2 cellular contexts compared by ENCODE assay signal in the genomic region with DNA sequence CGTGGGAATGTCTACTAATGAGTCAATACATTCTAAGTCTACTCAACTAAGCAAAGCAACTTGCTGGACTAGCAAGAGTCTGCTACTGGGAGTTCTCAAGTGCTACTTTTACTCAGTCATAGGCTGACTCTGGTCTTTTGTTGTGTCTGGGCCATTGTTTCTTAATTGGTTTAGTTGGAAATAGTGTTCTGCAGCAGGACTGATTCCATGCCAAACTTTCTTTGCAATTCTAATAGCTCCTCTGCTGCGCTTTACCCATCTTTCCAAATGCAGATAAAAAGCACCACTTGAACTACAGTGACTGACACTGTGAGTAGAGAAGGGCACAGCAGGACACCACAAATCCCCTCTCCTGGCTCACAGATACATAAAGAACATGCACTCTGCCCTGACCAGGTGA.
TF ChIP-seq lines count a peak whose summit lies in the region.

No MANE protein-coding gene starts in this region.

TF ChIP-seq in SK-N-SH treated with all-trans-retinoic acid at 6 μM for 48 hours, 23 proteins besides CTCF, POLR2A, EP300 and RAD21 (continued from another document):
- TF ChIP-seq, protein P1, sequence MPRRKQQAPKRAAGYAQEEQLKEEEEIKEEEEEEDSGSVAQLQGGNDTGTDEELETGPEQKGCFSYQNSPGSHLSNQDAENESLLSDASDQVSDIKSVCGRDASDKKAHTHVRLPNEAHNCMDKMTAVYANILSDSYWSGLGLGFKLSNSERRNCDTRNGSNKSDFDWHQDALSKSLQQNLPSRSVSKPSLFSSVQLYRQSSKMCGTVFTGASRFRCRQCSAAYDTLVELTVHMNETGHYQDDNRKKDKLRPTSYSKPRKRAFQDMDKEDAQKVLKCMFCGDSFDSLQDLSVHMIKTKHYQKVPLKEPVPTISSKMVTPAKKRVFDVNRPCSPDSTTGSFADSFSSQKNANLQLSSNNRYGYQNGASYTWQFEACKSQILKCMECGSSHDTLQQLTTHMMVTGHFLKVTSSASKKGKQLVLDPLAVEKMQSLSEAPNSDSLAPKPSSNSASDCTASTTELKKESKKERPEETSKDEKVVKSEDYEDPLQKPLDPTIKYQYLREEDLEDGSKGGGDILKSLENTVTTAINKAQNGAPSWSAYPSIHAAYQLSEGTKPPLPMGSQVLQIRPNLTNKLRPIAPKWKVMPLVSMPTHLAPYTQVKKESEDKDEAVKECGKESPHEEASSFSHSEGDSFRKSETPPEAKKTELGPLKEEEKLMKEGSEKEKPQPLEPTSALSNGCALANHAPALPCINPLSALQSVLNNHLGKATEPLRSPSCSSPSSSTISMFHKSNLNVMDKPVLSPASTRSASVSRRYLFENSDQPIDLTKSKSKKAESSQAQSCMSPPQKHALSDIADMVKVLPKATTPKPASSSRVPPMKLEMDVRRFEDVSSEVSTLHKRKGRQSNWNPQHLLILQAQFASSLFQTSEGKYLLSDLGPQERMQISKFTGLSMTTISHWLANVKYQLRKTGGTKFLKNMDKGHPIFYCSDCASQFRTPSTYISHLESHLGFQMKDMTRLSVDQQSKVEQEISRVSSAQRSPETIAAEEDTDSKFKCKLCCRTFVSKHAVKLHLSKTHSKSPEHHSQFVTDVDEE (CRISPR knock-in tag; IDR thresholded peaks at IDR 0.05): 0 out of 2 replicates have a peak, but pooled peaks have one; percentile 18
TF ChIP-seq in SK-N-SH treated with all-trans-retinoic acid at 6 μM for 48 hours: peak in this region for 3.

TF ChIP-seq in HepG2, 621 proteins besides CTCF, POLR2A, EP300 and RAD21 (continued from another document):
- TF ChIP-seq, protein P2, sequence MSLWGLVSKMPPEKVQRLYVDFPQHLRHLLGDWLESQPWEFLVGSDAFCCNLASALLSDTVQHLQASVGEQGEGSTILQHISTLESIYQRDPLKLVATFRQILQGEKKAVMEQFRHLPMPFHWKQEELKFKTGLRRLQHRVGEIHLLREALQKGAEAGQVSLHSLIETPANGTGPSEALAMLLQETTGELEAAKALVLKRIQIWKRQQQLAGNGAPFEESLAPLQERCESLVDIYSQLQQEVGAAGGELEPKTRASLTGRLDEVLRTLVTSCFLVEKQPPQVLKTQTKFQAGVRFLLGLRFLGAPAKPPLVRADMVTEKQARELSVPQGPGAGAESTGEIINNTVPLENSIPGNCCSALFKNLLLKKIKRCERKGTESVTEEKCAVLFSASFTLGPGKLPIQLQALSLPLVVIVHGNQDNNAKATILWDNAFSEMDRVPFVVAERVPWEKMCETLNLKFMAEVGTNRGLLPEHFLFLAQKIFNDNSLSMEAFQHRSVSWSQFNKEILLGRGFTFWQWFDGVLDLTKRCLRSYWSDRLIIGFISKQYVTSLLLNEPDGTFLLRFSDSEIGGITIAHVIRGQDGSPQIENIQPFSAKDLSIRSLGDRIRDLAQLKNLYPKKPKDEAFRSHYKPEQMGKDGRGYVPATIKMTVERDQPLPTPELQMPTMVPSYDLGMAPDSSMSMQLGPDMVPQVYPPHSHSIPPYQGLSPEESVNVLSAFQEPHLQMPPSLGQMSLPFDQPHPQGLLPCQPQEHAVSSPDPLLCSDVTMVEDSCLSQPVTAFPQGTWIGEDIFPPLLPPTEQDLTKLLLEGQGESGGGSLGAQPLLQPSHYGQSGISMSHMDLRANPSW (CRISPR knock-in tag; IDR thresholded peaks at IDR 0.05; ENCODE audit: borderline replicate concordance): no peak
- TF ChIP-seq, protein P3, sequence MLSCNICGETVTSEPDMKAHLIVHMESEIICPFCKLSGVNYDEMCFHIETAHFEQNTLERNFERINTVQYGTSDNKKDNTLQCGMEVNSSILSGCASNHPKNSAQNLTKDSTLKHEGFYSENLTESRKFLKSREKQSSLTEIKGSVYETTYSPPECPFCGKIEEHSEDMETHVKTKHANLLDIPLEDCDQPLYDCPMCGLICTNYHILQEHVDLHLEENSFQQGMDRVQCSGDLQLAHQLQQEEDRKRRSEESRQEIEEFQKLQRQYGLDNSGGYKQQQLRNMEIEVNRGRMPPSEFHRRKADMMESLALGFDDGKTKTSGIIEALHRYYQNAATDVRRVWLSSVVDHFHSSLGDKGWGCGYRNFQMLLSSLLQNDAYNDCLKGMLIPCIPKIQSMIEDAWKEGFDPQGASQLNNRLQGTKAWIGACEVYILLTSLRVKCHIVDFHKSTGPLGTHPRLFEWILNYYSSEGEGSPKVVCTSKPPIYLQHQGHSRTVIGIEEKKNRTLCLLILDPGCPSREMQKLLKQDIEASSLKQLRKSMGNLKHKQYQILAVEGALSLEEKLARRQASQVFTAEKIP (CRISPR knock-in tag; IDR thresholded peaks at IDR 0.05; ENCODE audit: borderline replicate concordance): no peak
- TF ChIP-seq ZNF317 (CRISPR knock-in tag; IDR thresholded peaks at IDR 0.05): no peak
- TF ChIP-seq REXO4 (CRISPR knock-in tag; IDR thresholded peaks at IDR 0.05; ENCODE audit: borderline replicate concordance): no peak
- TF ChIP-seq, protein P4, sequence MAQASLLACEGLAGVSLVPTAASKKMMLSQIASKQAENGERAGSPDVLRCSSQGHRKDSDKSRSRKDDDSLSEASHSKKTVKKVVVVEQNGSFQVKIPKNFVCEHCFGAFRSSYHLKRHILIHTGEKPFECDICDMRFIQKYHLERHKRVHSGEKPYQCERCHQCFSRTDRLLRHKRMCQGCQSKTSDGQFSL (CRISPR knock-in tag; IDR thresholded peaks at IDR 0.05): no peak
- TF ChIP-seq SP2 (CRISPR knock-in tag; IDR thresholded peaks at IDR 0.05): no peak
- TF ChIP-seq MAFK (conservative IDR thresholded peaks at IDR 0.05 in 1 of 2, IDR thresholded peaks at IDR 0.05 in 1 of 2; ENCODE audit: low read length in 2 of 2): no peak
- TF ChIP-seq FOXC1 (CRISPR knock-in tag; IDR thresholded peaks at IDR 0.05; ENCODE audit: borderline replicate concordance): no peak
- no peak for TF ChIP-seq TAF15 (IDR thresholded peaks at IDR 0.05; ENCODE audit: low read depth, low read length, poor library complexity, severe bottlenecking)
- TF ChIP-seq, protein P5, sequence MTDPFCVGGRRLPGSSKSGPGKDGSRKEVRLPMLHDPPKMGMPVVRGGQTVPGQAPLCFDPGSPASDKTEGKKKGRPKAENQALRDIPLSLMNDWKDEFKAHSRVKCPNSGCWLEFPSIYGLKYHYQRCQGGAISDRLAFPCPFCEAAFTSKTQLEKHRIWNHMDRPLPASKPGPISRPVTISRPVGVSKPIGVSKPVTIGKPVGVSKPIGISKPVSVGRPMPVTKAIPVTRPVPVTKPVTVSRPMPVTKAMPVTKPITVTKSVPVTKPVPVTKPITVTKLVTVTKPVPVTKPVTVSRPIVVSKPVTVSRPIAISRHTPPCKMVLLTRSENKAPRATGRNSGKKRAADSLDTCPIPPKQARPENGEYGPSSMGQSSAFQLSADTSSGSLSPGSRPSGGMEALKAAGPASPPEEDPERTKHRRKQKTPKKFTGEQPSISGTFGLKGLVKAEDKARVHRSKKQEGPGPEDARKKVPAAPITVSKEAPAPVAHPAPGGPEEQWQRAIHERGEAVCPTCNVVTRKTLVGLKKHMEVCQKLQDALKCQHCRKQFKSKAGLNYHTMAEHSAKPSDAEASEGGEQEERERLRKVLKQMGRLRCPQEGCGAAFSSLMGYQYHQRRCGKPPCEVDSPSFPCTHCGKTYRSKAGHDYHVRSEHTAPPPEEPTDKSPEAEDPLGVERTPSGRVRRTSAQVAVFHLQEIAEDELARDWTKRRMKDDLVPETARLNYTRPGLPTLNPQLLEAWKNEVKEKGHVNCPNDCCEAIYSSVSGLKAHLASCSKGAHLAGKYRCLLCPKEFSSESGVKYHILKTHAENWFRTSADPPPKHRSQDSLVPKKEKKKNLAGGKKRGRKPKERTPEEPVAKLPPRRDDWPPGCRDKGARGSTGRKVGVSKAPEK (CRISPR knock-in tag; IDR thresholded peaks at IDR 0.05; ENCODE audit: borderline replicate concordance): no peak
- no peak for TF ChIP-seq TCF7 (IDR thresholded peaks at IDR 0.05; ENCODE audit: low read depth)
- no peak for TF ChIP-seq ZNF790 (CRISPR knock-in tag; IDR thresholded peaks at IDR 0.05; ENCODE audit: borderline replicate concordance)
